In genomic region chr4:143939528-143939927, GRCh38 we compare ENCODE assay signal across 20 cellular contexts. TPM values are rescaled to one million over a fixed set of nuclear protein-coding genes. Genes with fewer than 3 reads are reported as not detected.
A peak's percentile ranks its signal among the peaks of the same experiment; 100 is the strongest.
DNase-seq lines count a peak whose midpoint lies in the region; ATAC-seq, FAIRE-seq and TF ChIP-seq lines count a peak whose summit lies in the region.
"Had no signal": no experiment of that assay in that cellular context is flagged by ENCODE, and none has a peak within 500 bp of the region (broad histone marks: within the 10 kb centered on the region; RNA-seq: fewer than 3 reads in every experiment).

No MANE protein-coding gene starts in this region.

- FAIRE-seq in HepG2 (lab: Jason Lieb, UNC), result no peak
- no peak for FAIRE-seq in K562 (lab: Jason Lieb, UNC)
- FAIRE-seq in kidney (lab: Jason Lieb, UNC), result peak; percentile 70
- FAIRE-seq: GM12892 had no signal

- TF ChIP-seq EP300 in HepG2 (IDR thresholded peaks at IDR 0.05; ENCODE audit: low read depth in 2 of 2, low read length in 2 of 2) (no peak), HepG2 (CRISPR knock-in tag; IDR thresholded peaks at IDR 0.05; ENCODE audit: borderline replicate concordance) (no peak), K562 (IDR thresholded peaks at IDR 0.05; ENCODE audit: low read length) (no peak)

- no peaks in the 10 kb centered on the region for H3K4me1 ChIP-seq in HepG2 (ENCODE audit: insufficient read depth, low read length)
- no peaks in the 10 kb centered on the region for H3K4me1 ChIP-seq in right lobe of liver
- no peaks in the 10 kb centered on the region; a peak in 1 of 5 replicates for H3K4me1 ChIP-seq in K562 (replicated peaks in 1 of 2; ENCODE audit: control insufficient read depth in 2 of 2, insufficient read depth in 2 of 2, low read length in 2 of 2)
- H3K4me1 ChIP-seq in kidney (ENCODE audit: control insufficient read depth in 1 of 2, insufficient read depth in 1 of 2, low read depth in 1 of 2, low read length in 2 of 2), result no peaks in the 10 kb centered on the region

- H3K9ac ChIP-seq in HepG2 (ENCODE audit: insufficient read depth, low read depth, low read length) (no peak overlapping the region), K562 (ENCODE audit: insufficient read depth in 1 of 2, low read depth in 2 of 2, low read length in 2 of 2) (no peak overlapping the region), kidney (ENCODE audit: low read length in 2 of 2) (no peak overlapping the region)

- POLR2A ChIA-PET in HepG2 (lab: Yijun Ruan, JAX), result no interaction called here
- POLR2A ChIA-PET in K562 (lab: Yijun Ruan, JAX), result no interaction called here

- no peaks in the 10 kb centered on the region for H3K9me1 ChIP-seq in K562 (ENCODE audit: control insufficient read depth, insufficient read depth, low read length)

- TF ChIP-seq CTCF in HepG2 (CRISPR knock-in tag; IDR thresholded peaks at IDR 0.05) (no peak), right lobe of liver (IDR thresholded peaks at IDR 0.05) (no peak), K562 (IDR thresholded peaks at IDR 0.05 in 2 of 3, conservative IDR thresholded peaks at IDR 0.05 in 1 of 3; ENCODE audit: insufficient read depth in 2 of 3, low read depth in 1 of 3, low read length in 3 of 3) (no peak), kidney (IDR thresholded peaks at IDR 0.05; ENCODE audit: borderline replicate concordance, extremely low read depth, insufficient read depth) (no peak)

- in situ Hi-C loops in HepG2 (cut with HindIII; ENCODE audit: extremely low pct_ligation_motif_present, low pct_unique_long_range_greater_than_20kb), result no loop called here
- in situ Hi-C loops in K562 (cut with MboI), result loop anchor here (5.0 kb wide), 1 partner anchor 108 kb away; no protein-coding TSS in a partner anchor

- H4K20me1 ChIP-seq in HepG2 (ENCODE audit: insufficient read depth, low read length) (no peaks in the 10 kb centered on the region), K562 (replicated peaks; ENCODE audit: control insufficient read depth, insufficient read depth, low read length) (no peaks in the 10 kb centered on the region)

- H3K27me3 ChIP-seq in HepG2 (ENCODE audit: control insufficient read depth in 1 of 2, insufficient read depth in 2 of 2, low read length in 2 of 2) (no peaks in the 10 kb centered on the region), right lobe of liver (no peaks in the 10 kb centered on the region), K562 (ENCODE audit: control insufficient read depth in 2 of 2, insufficient read depth in 2 of 2, low read length in 2 of 2) (no peaks in the 10 kb centered on the region)

- H3K36me3 ChIP-seq in HepG2 (replicated peaks in 1 of 2; ENCODE audit: control insufficient read depth in 1 of 2, insufficient read depth in 2 of 2, low read length in 2 of 2) (no peaks in the 10 kb centered on the region), right lobe of liver (no peaks in the 10 kb centered on the region), K562 (ENCODE audit: control insufficient read depth, insufficient read depth, low read length) (no peaks in the 10 kb centered on the region), kidney (ENCODE audit: control insufficient read depth in 1 of 2, insufficient read depth in 2 of 2, low read length in 2 of 2) (no peaks in the 10 kb centered on the region)

- no peak overlapping the region for H3K4me3 Mint-ChIP-seq in immature natural killer cell
- H3K4me3 Mint-ChIP-seq: CD4-positive, alpha-beta memory T cell; H9 had no signal

- no peak for TF ChIP-seq POLR2A in HepG2 (IDR thresholded peaks at IDR 0.05; ENCODE audit: insufficient read depth in 1 of 2, low read depth in 2 of 2, low read length in 2 of 2)
- no peak for TF ChIP-seq POLR2A in right lobe of liver (IDR thresholded peaks at IDR 0.05)
- TF ChIP-seq POLR2A in K562 (conservative IDR thresholded peaks at IDR 0.05), result no peak

- intact Hi-C loops in HepG2 (cut with micrococcal nuclease; ENCODE audit: unreplicated experiment) (no loop called here), right lobe of liver (cut with DNase I) (no loop called here), K562 (cut with micrococcal nuclease) (no loop called here), kidney (cut with DNase I) (no loop called here)

- DNase-seq in HepG2 (ENCODE audit: low spot score), result no peak
- no peak for DNase-seq in right lobe of liver
- no peak for DNase-seq in K562 (ENCODE audit: extremely low read depth in 1 of 4, low spot score in 3 of 4)
- no peak for DNase-seq in kidney
- DNase-seq in GF-D8 (lab: John Stamatoyannopoulos, UW), result no peak
- no peak for DNase-seq in immature natural killer cell
- DNase-seq: 8988T; C1 segment of cervical spinal cord; Calu3; CD4-positive, alpha-beta memory T cell; COR-L47; DMS53; DMS79 treated with DMSO at 0.1 percent for 48 hours; H9 had no signal

- 98% methylated on average over 2 of the region's 2 CpGs for WGBS in HepG2 (ENCODE audit: low lambda C conversion rate)
- whole genome bisulfite sequencing in right lobe of liver (ENCODE audit: insufficient coverage, low coverage, low lambda C conversion rate, missing lambda C conversion rate), result 84% methylated on average over 2 of the region's 2 CpGs
- 100% methylated on average over 2 of the region's 2 CpGs for WGBS in K562 (ENCODE audit: insufficient coverage, low coverage, missing lambda C conversion rate)

- ATAC-seq in HepG2, result no peak
- no peak for ATAC-seq in right lobe of liver
- no peak for ATAC-seq in K562
- no peak for ATAC-seq in HG02885 (IDR thresholded peaks at IDR 0.05; ENCODE audit: poor library complexity, unreplicated experiment)
- ATAC-seq: HCT116 had no signal

- H3K27ac Mint-ChIP-seq in immature natural killer cell, result no peak overlapping the region
- H3K27ac Mint-ChIP-seq: CD4-positive, alpha-beta memory T cell had no signal

- H3K27me3 Mint-ChIP-seq in immature natural killer cell (ENCODE audit: low read depth in 3 of 3), result peaks cover 0 to 2% (median 0%) of the 10 kb centered on the region in 3 donors
- H3K27me3 Mint-ChIP-seq: CD4-positive, alpha-beta memory T cell had no signal

- CTCF ChIA-PET in HepG2 (lab: Yijun Ruan, JAX; ENCODE audit: low intra/inter-chr PET ratio, low total read pairs) (no interaction called here), K562 (lab: Yijun Ruan, JAX; ENCODE audit: low intra/inter-chr PET ratio) (no interaction called here)

- H3K9me3 Mint-ChIP-seq in immature natural killer cell, result no peaks in the 10 kb centered on the region

- H3K4me1 Mint-ChIP-seq in immature natural killer cell, result no peaks in the 10 kb centered on the region
- H3K4me1 Mint-ChIP-seq: CD4-positive, alpha-beta memory T cell had no signal

- no peak overlapping the region for H3K4me2 ChIP-seq in HepG2 (ENCODE audit: low read depth, low read length)
- no peak overlapping the region for H3K4me2 ChIP-seq in K562 (ENCODE audit: insufficient read depth, low read length)

- H3K36me3 Mint-ChIP-seq in immature natural killer cell, result no peaks in the 10 kb centered on the region
- H3K36me3 Mint-ChIP-seq: CD4-positive, alpha-beta memory T cell had no signal

- H3K4me3 ChIP-seq in HepG2 (replicated peaks in 1 of 3; ENCODE audit: insufficient read depth in 1 of 3, low read depth in 2 of 3, low read length in 3 of 3), result no peak overlapping the region
- no peak overlapping the region for H3K4me3 ChIP-seq in right lobe of liver
- no peak overlapping the region for H3K4me3 ChIP-seq in K562
- no peak overlapping the region for H3K4me3 ChIP-seq in kidney (ENCODE audit: low read length in 2 of 2)

- no TSS peak for BruUV-seq in HepG2 (replicated peaks; lab: Mats Ljungman, UMichigan)
- BruUV-seq in K562 (replicated peaks; lab: Mats Ljungman, UMichigan), result no TSS peak

- H3K27ac ChIP-seq in HepG2 (ENCODE audit: extremely low read length, insufficient read depth, low read length), result no peak overlapping the region
- H3K27ac ChIP-seq in right lobe of liver, result no peak overlapping the region
- H3K27ac ChIP-seq in K562 (ENCODE audit: extremely low read depth, low read depth, low read length), result no peak overlapping the region
- H3K27ac ChIP-seq in kidney (ENCODE audit: low read depth in 2 of 2, low read length in 2 of 2), result no peak overlapping the region

- TF ChIP-seq RAD21 in HepG2 (CRISPR knock-in tag; IDR thresholded peaks at IDR 0.05) (no peak), K562 (CRISPR knock-in tag; conservative IDR thresholded peaks at IDR 0.05 in 1 of 2, IDR thresholded peaks at IDR 0.05 in 1 of 2) (no peak)

- H3K9me3 ChIP-seq in HepG2 (ENCODE audit: low read length) (no peaks in the 10 kb centered on the region), right lobe of liver (no peaks in the 10 kb centered on the region), K562 (replicated peaks; ENCODE audit: control insufficient read depth, insufficient read depth, low read depth, low read length) (no peaks in the 10 kb centered on the region), kidney (ENCODE audit: control insufficient read depth in 1 of 2, low read length in 2 of 2) (no peaks in the 10 kb centered on the region)

- H3K79me2 ChIP-seq in HepG2 (ENCODE audit: insufficient read depth, low read length) (no peaks in the 10 kb centered on the region), K562 (ENCODE audit: control insufficient read depth, insufficient read depth, low read length) (no peaks in the 10 kb centered on the region)

- H2AFZ ChIP-seq in HepG2 (ENCODE audit: low read length) (no peak overlapping the region), K562 (ENCODE audit: low read depth, low read length) (no peak overlapping the region)

RNA-seq across cellular contexts. Expression of gene GYPE, which starts 34.2 kb away (rescaled TPM):
- total RNA-seq in HepG2 (2016; rRNA removed; fragmentation: Illumina TruSeq; extraction: Trizol), result not detected in 2 replicates
- total RNA-seq in HepG2 (2016; cell fraction: cytosol; rRNA removed; fragmentation: Illumina TruSeq; extraction: Trizol; ENCODE audit: low read depth), result not detected in 2 replicates
- total RNA-seq in HepG2 (2016; cell fraction: insoluble cytoplasmic fraction; rRNA removed; fragmentation: Illumina TruSeq; extraction: Trizol), result not detected in 2 replicates
- total RNA-seq in HepG2 (2016; cell fraction: membrane; rRNA removed; fragmentation: Illumina TruSeq; extraction: Trizol), result not detected in 2 replicates
- not detected in 2 replicates for total RNA-seq in HepG2 (2016; cell fraction: nucleus; rRNA removed; fragmentation: Illumina TruSeq; extraction: Trizol)
- not detected in 2 replicates for polyA plus RNA-seq in HepG2 (2011; rRNA removed)
- polyA plus RNA-seq in HepG2 (2011; cell fraction: cytosol; rRNA removed), result not detected in 2 replicates
- polyA plus RNA-seq in HepG2 (2011; cell fraction: nucleus; rRNA removed), result not detected in 2 replicates
- not detected in 2 replicates for polyA plus RNA-seq in HepG2 (2012)
- not detected in 2 replicates for polyA plus RNA-seq in HepG2 (2016; cell fraction: cytosol; fragmentation: Illumina TruSeq; extraction: Trizol; ENCODE audit: low read depth)
- not detected in 2 replicates for polyA plus RNA-seq in HepG2 (2016; cell fraction: insoluble cytoplasmic fraction; fragmentation: Illumina TruSeq; extraction: Trizol; ENCODE audit: low read depth)
- not detected in 2 replicates for polyA plus RNA-seq in HepG2 (2016; cell fraction: membrane; fragmentation: Illumina TruSeq; extraction: Trizol; ENCODE audit: low read depth)
- not detected in 2 replicates for polyA plus RNA-seq in HepG2 (2016; cell fraction: nucleus; fragmentation: Illumina TruSeq; extraction: Trizol; ENCODE audit: insufficient read depth, low read depth)
- polyA minus RNA-seq in HepG2 (2011; rRNA and poly(A)+ RNA removed; ENCODE audit: low replicate concordance), result 0.20 TPM in 1 of 2 replicates, not detected in the other
- polyA minus RNA-seq in HepG2 (2011; cell fraction: cytosol; rRNA and poly(A)+ RNA removed), result not detected in 2 replicates
- not detected in 2 replicates for polyA minus RNA-seq in HepG2 (2011; cell fraction: nucleus; rRNA and poly(A)+ RNA removed)
- 1 to 10 TPM in 1 of 6 experiments, not detected in 5; 1.4 TPM for total RNA-seq in right lobe of liver
- total RNA-seq in K562 (2011; cell fraction: chromatin; rRNA removed; ENCODE audit: low replicate concordance), result 32.8 and 64.4 TPM in 2 replicates
- 38.7 and 48.6 TPM in 2 replicates for total RNA-seq in K562 (2011; cell fraction: nucleolus; rRNA removed)
- 104 and 157 TPM in 2 replicates for total RNA-seq in K562 (2011; cell fraction: nucleoplasm; rRNA removed)
- total RNA-seq in K562 (2014; rRNA removed), result 16.8 and 26.2 TPM in 2 replicates
- 43.7 and 48.4 TPM in 2 replicates for total RNA-seq in K562 (2014; rRNA removed; fragmentation: Illumina TruSeq; extraction: Trizol)
- total RNA-seq in K562 (2015; rRNA removed; fragmentation: Illumina TruSeq; extraction: Trizol), result 16.4 and 17.3 TPM in 2 replicates
- total RNA-seq in K562 (2021), result 33.9 and 36.0 TPM in 2 replicates
- polyA plus RNA-seq in K562 (2011; rRNA removed), result 108 and 121 TPM in 2 replicates
- polyA plus RNA-seq in K562 (2011; cell fraction: cytosol; rRNA removed), result 38.3 and 103 TPM in 2 replicates
- 27.2 and 52.4 TPM in 2 replicates for polyA plus RNA-seq in K562 (2011; cell fraction: nucleus; rRNA removed)
- polyA plus RNA-seq in K562 (2012), result 27.9 and 41.1 TPM in 2 replicates
- polyA plus RNA-seq in K562 (2014; fragmentation: Illumina TruSeq; extraction: Trizol), result 53.6 and 64.6 TPM in 2 replicates
- 10 to 100 TPM; 72.0 to 75.6 TPM for polyA plus RNA-seq in K562 (2014; fragmentation: Nextera tagmentation; extraction: Ambion mirVana)
- 34.1 and 43.0 TPM in 2 replicates for polyA plus RNA-seq in K562 (2014; rRNA removed)
- 70.6 and 77.4 TPM in 2 replicates for polyA minus RNA-seq in K562 (2011; rRNA and poly(A)+ RNA removed)
- 12.3 and 16.2 TPM in 2 replicates for polyA minus RNA-seq in K562 (2011; cell fraction: cytosol; rRNA and poly(A)+ RNA removed)
- polyA minus RNA-seq in K562 (2011; cell fraction: nucleus; rRNA and poly(A)+ RNA removed), result 11.3 and 27.3 TPM in 2 replicates
- 0.63 TPM for total RNA-seq in kidney
- 0.60 TPM for polyA plus RNA-seq in kidney (ENCODE audit: insufficient read depth, low read depth, low replicate concordance)
- polyA plus RNA-seq in immature natural killer cell, result 1 to 10 TPM in 2 of 3 donors, not detected in 1; 1.7 to 3.7 TPM
- total RNA-seq: Calu3, Daoy, G401, H4, H9 had no signal

Comparison
In these comparisons a context has a peak if more than half of its experiments do, and no peak if none do; other contexts are left out.
1. RNA of gene GYPE, which starts 34.2 kb away (total RNA-seq): 16.4 to 157 TPM in K562; 0.63 TPM in kidney (single experiment), 1.4 TPM in right lobe of liver and not detected in HepG2; every median in the first group is over 4 times any median in the second.
2. Of the 241 proteins assayed by ChIP-seq in both HepG2 and K562: peak only in HepG2: none; only in K562: MAFG; in both: MAFF and MAFK; in neither: 238.